ENCODE assay signal across 8 cellular contexts in genomic region chr2:101341901-101342624, GRCh38. TPM values are rescaled to one million over a fixed set of nuclear protein-coding genes. Genes with fewer than 3 reads are reported as not detected.
DNase-seq lines count a peak whose midpoint lies in the region; ATAC-seq and TF ChIP-seq lines count a peak whose summit lies in the region.

No MANE protein-coding gene starts in this region.

- H3K36me3 Mint-ChIP-seq in activated CD4-positive, alpha-beta T cell treated with anti-CD3 and anti-CD28 coated beads, Interleukin-2, amount 10 ng/mL, durations not matched to agents 24 days and 14 days (ENCODE audit: low read depth): no peaks in the 10 kb centered on the region

- no peak overlapping the region for H3K4me3 Mint-ChIP-seq in activated CD4-positive, alpha-beta T cell treated with anti-CD3 and anti-CD28 coated beads, Interleukin-2, amount 10 ng/mL, durations not matched to agents 24 days and 14 days

- TF ChIP-seq CTCF in AG04450 (IDR thresholded peaks at IDR 0.05; ENCODE audit: low read depth, low read length) (peak; percentile 87), coronary artery (IDR thresholded peaks at IDR 0.05) (peak; percentile 55), liver (IDR thresholded peaks at IDR 0.05; ENCODE audit: low read depth, low read length, missing input control) (peak; percentile 73)

- POLR2A ChIA-PET in AG04450 (lab: Yijun Ruan, JAX): interaction anchor here (0.8 kb wide), 1 partner anchor 358 kb away, joined by 3 read pairs; no protein-coding TSS in a partner anchor

- ATAC-seq in HG02763 (IDR thresholded peaks at IDR 0.05; ENCODE audit: unreplicated experiment): no peak

- H3K27ac Mint-ChIP-seq in activated CD4-positive, alpha-beta T cell treated with anti-CD3 and anti-CD28 coated beads, Interleukin-2, amount 10 ng/mL, durations not matched to agents 24 days and 14 days: peak overlapping the region; percentile 52

- H3K4me3 ChIP-seq in AG04450 (ENCODE audit: low read depth, low read length) (no peak overlapping the region), coronary artery (no peak overlapping the region), liver (ENCODE audit: low read depth in 1 of 3, low read length in 3 of 3) (no peak overlapping the region)

- H3K4me1 Mint-ChIP-seq in activated CD4-positive, alpha-beta T cell treated with anti-CD3 and anti-CD28 coated beads, Interleukin-2, amount 10 ng/mL, durations not matched to agents 24 days and 14 days: peaks cover 26% of the 10 kb centered on the region

- H3K9me3 ChIP-seq in AG04450 (ENCODE audit: control insufficient read depth, insufficient read depth, low read length): peaks cover 3% of the 10 kb centered on the region; the same call in 1 of the 2 replicates
- H3K9me3 ChIP-seq in liver (ENCODE audit: control insufficient read depth in 4 of 4, low read length in 3 of 4): no peaks in the 10 kb centered on the region

- DNase-seq in AG04450 (ENCODE audit: low read depth, low spot score): peak; percentile 29
- DNase-seq in GOT3 (lab: John Stamatoyannopoulos, UW): peak; percentile 39
- DNase-seq in NCI-H510A (lab: John Stamatoyannopoulos, UW): peak; percentile 21
- DNase-seq in activated CD4-positive, alpha-beta T cell treated with anti-CD3 and anti-CD28 coated beads, Interleukin-2, amount 10 ng/mL, durations not matched to agents 24 days and 14 days: peak; percentile 91
- no peak for DNase-seq in coronary artery (ENCODE audit: low spot score)
- DNase-seq in stimulated activated CD4-positive, alpha-beta T cell treated with anti-CD3 and anti-CD28 coated beads, TNF-alpha, amount 100 ng/mL, for 24 hours (ENCODE audit: low read depth in 3 of 3): peak; percentile 45 to 73 (median 60)

- H3K27me3 ChIP-seq in AG04450 (ENCODE audit: control insufficient read depth, insufficient read depth, low read length) (no peaks in the 10 kb centered on the region), liver (ENCODE audit: control insufficient read depth in 4 of 4, insufficient read depth in 4 of 4, low read length in 3 of 4) (no peaks in the 10 kb centered on the region)

- no peaks in the 10 kb centered on the region for H3K9me3 Mint-ChIP-seq in activated CD4-positive, alpha-beta T cell treated with anti-CD3 and anti-CD28 coated beads, Interleukin-2, amount 10 ng/mL, durations not matched to agents 24 days and 14 days

- peaks cover 0 to 16% (median 10%) of the 10 kb centered on the region in 4 donors for H3K4me1 ChIP-seq in liver (ENCODE audit: control insufficient read depth in 4 of 4, insufficient read depth in 4 of 4, low read length in 3 of 4)

- H3K36me3 ChIP-seq in liver (ENCODE audit: control insufficient read depth in 4 of 4, insufficient read depth in 3 of 4, low read depth in 1 of 4, low read length in 3 of 4): no peaks in the 10 kb centered on the region

- 60% methylated on average over 21 of the region's 21 CpGs for WGBS in liver

- H3K27ac ChIP-seq in AG04450 (ENCODE audit: low read depth, low read length) (no peak overlapping the region), coronary artery (no peak overlapping the region), liver (ENCODE audit: low read depth in 1 of 2, low read length in 2 of 2) (no peak overlapping the region)

- CTCF ChIA-PET in AG04450 (lab: Charles Lee): interaction anchor here (0.5 to 4.4 kb wide), 46 partner anchors 8 to 1131 kb away, joined by 3 to 34 read pairs (median 4); partner anchors contain the start of genes CNOT11, CREG2, RNF149 and SLC9A4

- H3K9ac ChIP-seq in liver (ENCODE audit: low read depth in 1 of 2, low read length in 2 of 2): no peak overlapping the region

- intact Hi-C loops in activated CD4-positive, alpha-beta T cell treated with anti-CD3 and anti-CD28 coated beads, Interleukin-2, amount 10 ng/mL, durations not matched to agents 24 days and 14 days (cut with micrococcal nuclease): loop anchor here (5.0 kb wide), 4 partner anchors 35 to 490 kb away; partner anchors contain the start of genes CREG2 and RNF149

- H3K27me3 Mint-ChIP-seq in activated CD4-positive, alpha-beta T cell treated with anti-CD3 and anti-CD28 coated beads, Interleukin-2, amount 10 ng/mL, durations not matched to agents 24 days and 14 days: peaks cover 5% of the 10 kb centered on the region

- TF ChIP-seq RAD21 in liver (IDR thresholded peaks at IDR 0.05): peak; percentile 84 to 87

TF ChIP-seq in liver, 16 proteins besides CTCF, POLR2A, EP300 and RAD21:
- no peak for TF ChIP-seq YY1 (IDR thresholded peaks at IDR 0.05)
- TF ChIP-seq, protein P1, sequence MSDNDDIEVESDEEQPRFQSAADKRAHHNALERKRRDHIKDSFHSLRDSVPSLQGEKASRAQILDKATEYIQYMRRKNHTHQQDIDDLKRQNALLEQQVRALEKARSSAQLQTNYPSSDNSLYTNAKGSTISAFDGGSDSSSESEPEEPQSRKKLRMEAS (IDR thresholded peaks at IDR 0.05): no peak
- TF ChIP-seq JUND (IDR thresholded peaks at IDR 0.05): no peak
- TF ChIP-seq NR2F2 (IDR thresholded peaks at IDR 0.05): no peak
- no peak for TF ChIP-seq ZBTB33 (IDR thresholded peaks at IDR 0.05)
- TF ChIP-seq FOXA2 (IDR thresholded peaks at IDR 0.05): no peak
- peak in 1 of 2 donors; percentile 9 for TF ChIP-seq HNF4A (conservative IDR thresholded peaks at IDR 0.05)
- no peak for TF ChIP-seq ATF3 (IDR thresholded peaks at IDR 0.05)

RNA-seq across cellular contexts. Expression of gene RNF149, which starts 33.6 kb away (rescaled TPM):
- 15.5 and 18.8 TPM in 2 replicates for polyA plus RNA-seq in AG04450 (2011; rRNA removed)
- 12.3 and 14.0 TPM in 2 replicates for polyA minus RNA-seq in AG04450 (2011; rRNA and poly(A)+ RNA removed)
- total RNA-seq in activated CD4-positive, alpha-beta T cell treated with anti-CD3 and anti-CD28 coated beads, Interleukin-2, amount 10 ng/mL, durations not matched to agents 24 days and 14 days: 40.3 and 40.7 TPM in 2 replicates
- total RNA-seq in liver: 10 to 100 TPM; 32.4 to 54.7 TPM
- 10 to 100 TPM; 14.1 to 25.8 TPM for polyA plus RNA-seq in liver

RNA-seq across cellular contexts. Expression of gene CREG2, which starts 45.2 kb away (rescaled TPM):
- polyA plus RNA-seq in AG04450 (2011; rRNA removed): not detected in 2 replicates
- polyA minus RNA-seq in AG04450 (2011; rRNA and poly(A)+ RNA removed): 0.04 TPM in 1 of 2 replicates, not detected in the other
- total RNA-seq in activated CD4-positive, alpha-beta T cell treated with anti-CD3 and anti-CD28 coated beads, Interleukin-2, amount 10 ng/mL, durations not matched to agents 24 days and 14 days: not detected in 2 replicates
- under 1 TPM in 1 of 2 donors, not detected in 1; 0.05 TPM for total RNA-seq in liver
- polyA plus RNA-seq in liver: not detected
